ENCODE assay signal across 9 cellular contexts in the genomic region with DNA sequence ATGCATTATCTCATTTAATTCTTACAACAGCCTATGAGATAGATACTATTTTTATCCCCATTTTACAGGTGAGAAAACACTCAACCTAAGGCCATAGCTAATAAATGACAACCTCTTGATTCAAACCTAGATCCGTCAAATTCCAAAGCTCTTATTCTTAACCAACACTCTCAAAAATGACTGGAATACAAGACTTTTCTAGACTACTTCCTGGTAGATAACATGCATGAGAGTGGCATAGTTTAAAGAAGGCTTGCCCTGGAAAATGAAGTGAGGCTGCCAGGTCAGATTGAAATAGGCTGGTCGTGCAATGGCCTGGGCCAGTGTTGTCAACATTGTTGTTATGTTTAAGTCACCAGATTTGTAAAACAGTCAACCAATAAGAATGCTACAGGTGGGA.
"Had no signal": no experiment of that assay in that cellular context is flagged by ENCODE, and none has a peak within 500 bp of the region (broad histone marks: within the 10 kb centered on the region; RNA-seq: fewer than 3 reads in every experiment).

No MANE protein-coding gene starts in this region.

- H2AFZ ChIP-seq: GM23338 had no signal

- ATAC-seq: GM23338, K562 had no signal

- H3K27ac Mint-ChIP-seq: GM23338, H9 had no signal

- DNase-seq: H9, HCEC 1CT, IMR-90, KG1 had no signal

- H3K4me2 ChIP-seq: GM23338 had no signal

- H3K4me3 ChIP-seq: GM23338, K562 had no signal

- H3K4me3 Mint-ChIP-seq: GM23338, H9 had no signal

- FAIRE-seq: H1, H54, HTR-8/SVneo, K562 had no signal
